ENCODE assay signal across 18 cellular contexts in genomic region chr13:44971656-44972595, GRCh38. TPM values are rescaled to one million over a fixed set of nuclear protein-coding genes. Genes with fewer than 3 reads are reported as not detected.
A peak's percentile ranks its signal among the peaks of the same experiment; 100 is the strongest.
DNase-seq lines count a peak whose midpoint lies in the region; TF ChIP-seq lines count a peak whose summit lies in the region.
"Had no signal": no experiment of that assay in that cellular context is flagged by ENCODE, and none has a peak within 500 bp of the region (broad histone marks: within the 10 kb centered on the region; RNA-seq: fewer than 3 reads in every experiment).

No MANE protein-coding gene starts in this region.

- H3K36me3 Mint-ChIP-seq in nephron progenitor cell (ENCODE audit: low read depth) = peaks cover 17% of the 10 kb centered on the region
- H3K36me3 Mint-ChIP-seq in activated naive CD8-positive, alpha-beta T cell treated with anti-CD3 and anti-CD28 coated beads for 36 hours = peaks cover 7% of the 10 kb centered on the region

- peak overlapping the region; percentile 38 for H3K27ac Mint-ChIP-seq in nephron progenitor cell
- no peak overlapping the region for H3K27ac Mint-ChIP-seq in activated naive CD8-positive, alpha-beta T cell treated with anti-CD3 and anti-CD28 coated beads for 36 hours
- H3K27ac Mint-ChIP-seq: activated CD8-positive, alpha-beta T cell treated with anti-CD3 and anti-CD28 coated beads, Interleukin-2, amount 10 ng/mL, durations not matched to agents 7 days and 5 days; activated naive CD4-positive, alpha-beta T cell treated with anti-CD3 and anti-CD28 coated beads for 36 hours; activated T-cell treated with anti-CD3 and anti-CD28 coated beads, Interleukin-2, amount 50 U/mL, for 24 hours; immature natural killer cell had no signal

- H3K9me3 Mint-ChIP-seq in nephron progenitor cell = no peaks in the 10 kb centered on the region
- H3K9me3 Mint-ChIP-seq in activated naive CD8-positive, alpha-beta T cell treated with anti-CD3 and anti-CD28 coated beads for 36 hours = no peaks in the 10 kb centered on the region
- H3K9me3 Mint-ChIP-seq: activated naive CD4-positive, alpha-beta T cell treated with anti-CD3 and anti-CD28 coated beads for 36 hours; activated T-cell treated with anti-CD3 and anti-CD28 coated beads, Interleukin-2, amount 50 U/mL, for 24 hours; immature natural killer cell had no signal

- no peak overlapping the region for H3K4me3 Mint-ChIP-seq in nephron progenitor cell
- H3K4me3 Mint-ChIP-seq in activated naive CD8-positive, alpha-beta T cell treated with anti-CD3 and anti-CD28 coated beads for 36 hours = no peak overlapping the region
- H3K4me3 Mint-ChIP-seq: activated CD8-positive, alpha-beta T cell treated with anti-CD3 and anti-CD28 coated beads, Interleukin-2, amount 10 ng/mL, durations not matched to agents 7 days and 5 days; activated naive CD4-positive, alpha-beta T cell treated with anti-CD3 and anti-CD28 coated beads for 36 hours; activated T-cell treated with anti-CD3 and anti-CD28 coated beads, Interleukin-2, amount 50 U/mL, for 24 hours; immature natural killer cell had no signal

- peak; percentile 52 for DNase-seq in Ammon's horn (ENCODE audit: low spot score)
- DNase-seq in HFF-Myc (ENCODE audit: extremely low read depth, low read depth) = peak; percentile 31
- peak; percentile 62 for DNase-seq in choroid plexus epithelial cell (ENCODE audit: low read depth)
- DNase-seq in nephron progenitor cell = no peak
- DNase-seq in activated naive CD8-positive, alpha-beta T cell treated with anti-CD3 and anti-CD28 coated beads for 36 hours = no peak
- DNase-seq in NCI-H2227 treated with DMSO at 0.1 percent for 48 hours (lab: John Stamatoyannopoulos, UW) = no peak
- DNase-seq in hepatic stellate cell (ENCODE audit: low spot score) = no peak
- DNase-seq in AML-193 (lab: John Stamatoyannopoulos, UW) = no peak
- DNase-seq: activated CD8-positive, alpha-beta T cell treated with anti-CD3 and anti-CD28 coated beads, Interleukin-2, amount 10 ng/mL, durations not matched to agents 7 days and 5 days; activated naive CD4-positive, alpha-beta T cell treated with anti-CD3 and anti-CD28 coated beads for 36 hours; activated T-cell treated with anti-CD3 and anti-CD28 coated beads, Interleukin-2, amount 50 U/mL, for 24 hours; Calu3; GOT3; heart right ventricle; immature natural killer cell; uterus had no signal

- no peaks in the 10 kb centered on the region for H3K4me1 Mint-ChIP-seq in nephron progenitor cell
- no peaks in the 10 kb centered on the region for H3K4me1 Mint-ChIP-seq in activated naive CD8-positive, alpha-beta T cell treated with anti-CD3 and anti-CD28 coated beads for 36 hours
- H3K4me1 Mint-ChIP-seq: immature natural killer cell had no signal

- H3K27me3 Mint-ChIP-seq in nephron progenitor cell (ENCODE audit: low read depth, poor library complexity) = no peaks in the 10 kb centered on the region
- no peaks in the 10 kb centered on the region for H3K27me3 Mint-ChIP-seq in activated naive CD8-positive, alpha-beta T cell treated with anti-CD3 and anti-CD28 coated beads for 36 hours
- H3K27me3 Mint-ChIP-seq: activated T-cell treated with anti-CD3 and anti-CD28 coated beads, Interleukin-2, amount 50 U/mL, for 24 hours had no signal

- no peak overlapping the region for H3K4me3 ChIP-seq in HFF-Myc (replicated peaks; ENCODE audit: low read depth, low read length)
- no peak overlapping the region for H3K4me3 ChIP-seq in choroid plexus epithelial cell (ENCODE audit: low read depth, low read length)
- H3K4me3 ChIP-seq: A549; BLaER1 treated with 17β-estradiol and CSF1 and Interleukin-3, amounts not matched to agents 10 nM and 100 nM; heart right ventricle; uterus had no signal

- TF ChIP-seq CTCF in HFF-Myc (IDR thresholded peaks at IDR 0.05; ENCODE audit: low read depth, low read length, missing control alignments) (no peak), choroid plexus epithelial cell (conservative IDR thresholded peaks at IDR 0.05; ENCODE audit: low read depth, low read length) (no peak), nephron progenitor cell (IDR thresholded peaks at IDR 0.05) (no peak)

RNA-seq across cellular contexts. Expression of gene NUFIP1, which starts 17.3 kb away (rescaled TPM):
- 10 to 100 TPM; 14.1 to 14.4 TPM for total RNA-seq in activated naive CD8-positive, alpha-beta T cell treated with anti-CD3 and anti-CD28 coated beads for 36 hours

RNA-seq across cellular contexts. Expression of gene GPALPP1, which starts 17.4 kb away (rescaled TPM):
- 10 to 100 TPM; 29.1 to 32.2 TPM for total RNA-seq in activated naive CD8-positive, alpha-beta T cell treated with anti-CD3 and anti-CD28 coated beads for 36 hours

Comparison
In these comparisons a context has a peak if more than half of its experiments do, and no peak if none do; other contexts are left out.
1. DNase-seq: peak in Ammon's horn (single experiment), HFF-Myc (single experiment) and choroid plexus epithelial cell (single experiment); none in nephron progenitor cell (single experiment), activated naive CD8-positive, alpha-beta T cell treated with anti-CD3 and anti-CD28 coated beads for 36 hours (single experiment), NCI-H2227 treated with DMSO at 0.1 percent for 48 hours (single experiment), hepatic stellate cell (single experiment) and AML-193 (0 of 2).